8 cellular contexts compared by ENCODE assay signal in genomic region chr1:226309398-226310122, GRCh38. TPM values are rescaled to one million over a fixed set of nuclear protein-coding genes. Genes with fewer than 3 reads are reported as not detected.
DNase-seq lines count a peak whose midpoint lies in the region; ATAC-seq and TF ChIP-seq lines count a peak whose summit lies in the region.

No MANE protein-coding gene starts in this region.

- peak overlapping the region; percentile 81 for H3K9ac ChIP-seq in iPS-15b (ENCODE audit: low read depth, low read length)

- DNase-seq in NCI-H748 (lab: John Stamatoyannopoulos, UW; ENCODE audit: unreplicated experiment) (peak; percentile 48), NCI-H748 treated with DMSO at 0.1 percent for 48 hours (lab: John Stamatoyannopoulos, UW) (no peak), H7 (no peak), NCI-H128 (lab: John Stamatoyannopoulos, UW; ENCODE audit: unreplicated experiment) (peak; percentile 39), ascending aorta (ENCODE audit: low spot score in 2 of 2) (no peak), sigmoid colon (peak; percentile 72)

- TF ChIP-seq CTCF in ascending aorta (IDR thresholded peaks at IDR 0.05) (peak; percentile 4 to 42 (median 35)), sigmoid colon (IDR thresholded peaks at IDR 0.05) (peak in 2 of 4 experiments; percentile 26 to 40)

- TF ChIP-seq POLR2A in sigmoid colon (IDR thresholded peaks at IDR 0.05), result no peak

- no peaks in the 10 kb centered on the region for H3K36me3 ChIP-seq in H7 (replicated peaks; ENCODE audit: control insufficient read depth, insufficient read depth, low read length)
- H3K36me3 ChIP-seq in ascending aorta, result no peaks in the 10 kb centered on the region
- no peaks in the 10 kb centered on the region for H3K36me3 ChIP-seq in iPS-15b (ENCODE audit: control insufficient read depth, insufficient read depth, low read length)
- H3K36me3 ChIP-seq in sigmoid colon, result no peaks in the 10 kb centered on the region

- H3K4me3 ChIP-seq in H7 (ENCODE audit: insufficient read depth, low read depth, low read length) (peak overlapping the region; percentile 98), ascending aorta (peak overlapping the region; percentile 93 to 100), iPS-15b (ENCODE audit: low read depth, low read length) (peak overlapping the region; percentile 93), sigmoid colon (peak overlapping the region; percentile 42 to 84 (median 71))

- TF ChIP-seq EP300 in sigmoid colon (IDR thresholded peaks at IDR 0.05), result no peak

- ATAC-seq in GM18909 (IDR thresholded peaks at IDR 0.05; ENCODE audit: poor library complexity, unreplicated experiment), result no peak

- H3K27me3 ChIP-seq in H7 (ENCODE audit: control insufficient read depth, insufficient read depth, low read length) (peaks cover 4% of the 10 kb centered on the region), ascending aorta (no peaks in the 10 kb centered on the region), iPS-15b (ENCODE audit: control insufficient read depth, insufficient read depth, low read length) (peaks cover 21% of the 10 kb centered on the region), sigmoid colon (no peaks in the 10 kb centered on the region)

- H3K4me1 ChIP-seq in ascending aorta (peaks cover 2 to 8% of the 10 kb centered on the region in 2 donors), iPS-15b (ENCODE audit: control insufficient read depth, insufficient read depth, low read length) (no peaks in the 10 kb centered on the region), sigmoid colon (peaks cover 0 to 18% (median 11%) of the 10 kb centered on the region in 4 donors)

- intact Hi-C loops in ascending aorta (cut with DNase I) (loop anchor here (1.0 to 5.0 kb wide), 6 partner anchors 37 to 238 kb away; partner anchors contain the start of genes PARP1 and STUM), sigmoid colon (cut with DNase I) (loop anchor here (5.0 kb wide), 1 partner anchor 98 kb away; the partner anchor contains the start of gene PARP1)

- H3K27ac ChIP-seq in ascending aorta, result peak overlapping the region; percentile 29 to 74
- H3K27ac ChIP-seq in sigmoid colon, result peak overlapping the region; percentile 73 to 84 (median 77)

- WGBS in sigmoid colon, 2 donors, result 1 to 3% methylated on average over 59 of the region's 59 CpGs

- H3K9me3 ChIP-seq in ascending aorta (no peaks in the 10 kb centered on the region), iPS-15b (ENCODE audit: control insufficient read depth, insufficient read depth, low read length) (no peaks in the 10 kb centered on the region), sigmoid colon (no peaks in the 10 kb centered on the region)

RNA-seq across cellular contexts. Expression of gene LIN9, which starts 0.6 kb away (rescaled TPM):
- 19.9 and 29.0 TPM in 2 replicates for total RNA-seq in H7 (2014; rRNA removed; shearing (Covaris generic))
- 0.43 TPM for total RNA-seq in ascending aorta
- total RNA-seq in sigmoid colon, result 1 to 10 TPM; 3.1 to 5.4 (median 4.6) TPM
- polyA plus RNA-seq in sigmoid colon, result 1 to 10 TPM; 2.4 to 2.9 (median 2.8) TPM

Comparison
In these comparisons a context has a peak if more than half of its experiments do, and no peak if none do; other contexts are left out.
1. DNase-seq: peak in NCI-H748 (single experiment), NCI-H128 (single experiment) and sigmoid colon (single experiment); none in NCI-H748 treated with DMSO at 0.1 percent for 48 hours (single experiment), H7 (single experiment) and ascending aorta (0 of 2).
2. Peak in every context shown above with its lines, with median percentiles within 50 percentile points of each other: H3K4me3 ChIP-seq.